19 cellular contexts compared by ENCODE assay signal in genomic region chr19:23190341-23190740, GRCh38. TPM values are rescaled to one million over a fixed set of nuclear protein-coding genes. Genes with fewer than 3 reads are reported as not detected.
DNase-seq lines count a peak whose midpoint lies in the region; ATAC-seq, FAIRE-seq and TF ChIP-seq lines count a peak whose summit lies in the region.
"Had no signal": no experiment of that assay in that cellular context is flagged by ENCODE, and none has a peak within 500 bp of the region (broad histone marks: within the 10 kb centered on the region; RNA-seq: fewer than 3 reads in every experiment).

No MANE protein-coding gene starts in this region.

- no peaks in the 10 kb centered on the region for H4K20me1 ChIP-seq in HepG2 (ENCODE audit: insufficient read depth, low read length)
- H4K20me1 ChIP-seq in GM23248 (ENCODE audit: insufficient read depth), result no peaks in the 10 kb centered on the region
- H4K20me1 ChIP-seq: BLaER1 treated with 17β-estradiol and CSF1 and Interleukin-3, amounts not matched to agents 10 nM and 100 nM had no signal

- no peak overlapping the region for H2BK5ac ChIP-seq in mesenchymal stem cell (ENCODE audit: low read depth, low read length, poor library complexity, severe bottlenecking)

- no peak for TF ChIP-seq RAD21 in HepG2 (CRISPR knock-in tag; IDR thresholded peaks at IDR 0.05)

- CTCF ChIA-PET in HepG2 (lab: Yijun Ruan, JAX; ENCODE audit: low intra/inter-chr PET ratio, low total read pairs), result no interaction called here

- H2BK12ac ChIP-seq in mesenchymal stem cell (ENCODE audit: low read length in 2 of 2), result no peak overlapping the region

- H3K18ac ChIP-seq in mesenchymal stem cell (ENCODE audit: low read depth in 1 of 2, low read length in 2 of 2), result no peak overlapping the region

- BruUV-seq in HepG2 (replicated peaks; lab: Mats Ljungman, UMichigan), result no TSS peak

- H2BK15ac ChIP-seq in mesenchymal stem cell (ENCODE audit: low read depth, poor library complexity, severe bottlenecking), result no peak overlapping the region

- H3K27me3 ChIP-seq in HepG2 (ENCODE audit: control insufficient read depth in 1 of 2, insufficient read depth in 2 of 2, low read length in 2 of 2), result no peaks in the 10 kb centered on the region
- H3K27me3 ChIP-seq in right lobe of liver, result no peaks in the 10 kb centered on the region
- H3K27me3 ChIP-seq in mesenchymal stem cell (ENCODE audit: control insufficient read depth in 1 of 2, insufficient read depth in 1 of 2, low read length in 2 of 2), result no peaks in the 10 kb centered on the region
- H3K27me3 ChIP-seq in GM23248 (replicated peaks; ENCODE audit: insufficient read depth), result no peaks in the 10 kb centered on the region
- H3K27me3 ChIP-seq: BLaER1 treated with 17β-estradiol and CSF1 and Interleukin-3, amounts not matched to agents 10 nM and 100 nM had no signal

- H4K8ac ChIP-seq in mesenchymal stem cell (ENCODE audit: low read length), result no peak overlapping the region

- TF ChIP-seq CTCF in HepG2 (CRISPR knock-in tag; IDR thresholded peaks at IDR 0.05) (no peak), right lobe of liver (IDR thresholded peaks at IDR 0.05) (no peak)

- POLR2A ChIA-PET in HepG2 (lab: Yijun Ruan, JAX), result no interaction called here

- TF ChIP-seq EP300 in HepG2 (IDR thresholded peaks at IDR 0.05; ENCODE audit: low read depth in 2 of 2, low read length in 2 of 2) (no peak), HepG2 (CRISPR knock-in tag; IDR thresholded peaks at IDR 0.05; ENCODE audit: borderline replicate concordance) (no peak)

- in situ Hi-C loops in HepG2 (cut with HindIII; ENCODE audit: extremely low pct_ligation_motif_present, low pct_unique_long_range_greater_than_20kb) (no loop called here), GM23248 (cut with MboI) (no loop called here)

- intact Hi-C loops in HepG2 (cut with micrococcal nuclease; ENCODE audit: unreplicated experiment), result no loop called here
- intact Hi-C loops in right lobe of liver (cut with DNase I), result no loop called here

- H2AFZ ChIP-seq in HepG2 (ENCODE audit: low read length), result no peak overlapping the region
- peak overlapping the region; percentile 14 for H2AFZ ChIP-seq in mesenchymal stem cell (ENCODE audit: low read depth, low read length)
- H2AFZ ChIP-seq in GM23248, result no peak overlapping the region

- no peak overlapping the region for H3K14ac ChIP-seq in mesenchymal stem cell (ENCODE audit: low read length in 2 of 2)

- DNase-seq in HepG2 (ENCODE audit: low spot score), result no peak
- DNase-seq in right lobe of liver, result no peak
- no peak for DNase-seq in mesenchymal stem cell
- no peak for DNase-seq in GM23248
- DNase-seq in KG1 (lab: John Stamatoyannopoulos, UW), result no peak
- DNase-seq: AML-193; Caco-2; Calu3; CD4-positive, alpha-beta T cell; CD8-positive, alpha-beta T cell; DMS79 treated with DMSO at 0.1 percent for 48 hours; GF-D8 had no signal

- TF ChIP-seq POLR2A in HepG2 (IDR thresholded peaks at IDR 0.05; ENCODE audit: insufficient read depth in 1 of 2, low read depth in 2 of 2, low read length in 2 of 2) (no peak), right lobe of liver (IDR thresholded peaks at IDR 0.05) (no peak)

- no peak overlapping the region for H2AK5ac ChIP-seq in mesenchymal stem cell (ENCODE audit: low read length, severe bottlenecking)

- H3K36me3 ChIP-seq in HepG2 (replicated peaks in 1 of 2; ENCODE audit: control insufficient read depth in 1 of 2, insufficient read depth in 2 of 2, low read length in 2 of 2), result no peaks in the 10 kb centered on the region
- H3K36me3 ChIP-seq in right lobe of liver, result no peaks in the 10 kb centered on the region
- H3K36me3 ChIP-seq in mesenchymal stem cell (ENCODE audit: control insufficient read depth in 1 of 2, insufficient read depth in 2 of 2, low read depth in 1 of 2, low read length in 2 of 2), result no peaks in the 10 kb centered on the region
- no peaks in the 10 kb centered on the region for H3K36me3 ChIP-seq in GM23248 (ENCODE audit: low read depth)
- H3K36me3 ChIP-seq: BLaER1 treated with 17β-estradiol and CSF1 and Interleukin-3, amounts not matched to agents 10 nM and 100 nM had no signal

- no peak for FAIRE-seq in HepG2 (lab: Jason Lieb, UNC)
- FAIRE-seq: A549, D721Med, GM12891, GM19239 had no signal

- H3K4me3 ChIP-seq in HepG2 (replicated peaks in 1 of 3; ENCODE audit: insufficient read depth in 1 of 3, low read depth in 2 of 3, low read length in 3 of 3), result no peak overlapping the region
- H3K4me3 ChIP-seq in right lobe of liver, result no peak overlapping the region
- H3K4me3 ChIP-seq in mesenchymal stem cell (ENCODE audit: insufficient read depth in 1 of 2, low read depth in 1 of 2, low read length in 2 of 2), result no peak overlapping the region
- H3K4me3 ChIP-seq in GM23248, result no peak overlapping the region
- H3K4me3 ChIP-seq: A549; BLaER1 treated with 17β-estradiol and CSF1 and Interleukin-3, amounts not matched to agents 10 nM and 100 nM had no signal

- H3K9me2 ChIP-seq in GM23248 (ENCODE audit: insufficient read depth), result no peaks in the 10 kb centered on the region

- no peaks in the 10 kb centered on the region for H3F3A ChIP-seq in GM23248 (ENCODE audit: insufficient read depth)

- H3K79me2 ChIP-seq in HepG2 (ENCODE audit: insufficient read depth, low read length) (no peaks in the 10 kb centered on the region), GM23248 (ENCODE audit: insufficient read depth) (no peaks in the 10 kb centered on the region)

- no peak overlapping the region for H4K91ac ChIP-seq in mesenchymal stem cell (ENCODE audit: low read length)

- ATAC-seq in HepG2 (no peak), right lobe of liver (no peak)
- ATAC-seq: A549; CD8-positive, alpha-beta T cell had no signal

- H3K4me1 ChIP-seq in HepG2 (ENCODE audit: insufficient read depth, low read length) (no peaks in the 10 kb centered on the region), right lobe of liver (no peaks in the 10 kb centered on the region), mesenchymal stem cell (ENCODE audit: control insufficient read depth, insufficient read depth, low read depth, low read length) (no peaks in the 10 kb centered on the region), GM23248 (ENCODE audit: insufficient read depth) (no peaks in the 10 kb centered on the region)
- H3K4me1 ChIP-seq: A549; BLaER1 treated with 17β-estradiol and CSF1 and Interleukin-3, amounts not matched to agents 10 nM and 100 nM; Caco-2 had no signal

- no peak overlapping the region for H3K4ac ChIP-seq in mesenchymal stem cell (ENCODE audit: low read depth in 1 of 2, low read length in 2 of 2)

- no peak overlapping the region for H3K4me2 ChIP-seq in HepG2 (ENCODE audit: low read depth, low read length)
- no peak overlapping the region for H3K4me2 ChIP-seq in mesenchymal stem cell (ENCODE audit: low read length, poor library complexity, severe bottlenecking)
- no peak overlapping the region for H3K4me2 ChIP-seq in GM23248 (ENCODE audit: unreplicated experiment)
- H3K4me2 ChIP-seq: A549; BLaER1 treated with 17β-estradiol and CSF1 and Interleukin-3, amounts not matched to agents 10 nM and 100 nM had no signal

- 39% methylated on average over 9 of the region's 9 CpGs for WGBS in HepG2 (ENCODE audit: low lambda C conversion rate)
- 77% methylated on average over 8 of the region's 9 CpGs for WGBS in right lobe of liver (ENCODE audit: insufficient coverage, low coverage, low lambda C conversion rate, missing lambda C conversion rate)
- WGBS in mesenchymal stem cell, result 76% methylated on average over 9 of the region's 9 CpGs
- 37 to 43% methylated on average over 8 to 9 of the region's 9 CpGs for WGBS in GM23248 (ENCODE audit: low coverage in 1 of 2, low lambda C conversion rate in 2 of 2, missing lambda C conversion rate in 2 of 2), 2 experiments

- H3K79me1 ChIP-seq in mesenchymal stem cell (replicated peaks; ENCODE audit: low read length, poor library complexity, severe bottlenecking), result no peaks in the 10 kb centered on the region

- H3K9me3 ChIP-seq in HepG2 (ENCODE audit: low read length) (peaks cover 60% of the 10 kb centered on the region), right lobe of liver (no peaks in the 10 kb centered on the region), mesenchymal stem cell (ENCODE audit: control insufficient read depth, low read length) (peaks cover 19% of the 10 kb centered on the region), GM23248 (ENCODE audit: low read depth) (no peaks in the 10 kb centered on the region)

- H3K27ac ChIP-seq in HepG2 (ENCODE audit: extremely low read length, insufficient read depth, low read length), result no peak overlapping the region
- no peak overlapping the region for H3K27ac ChIP-seq in right lobe of liver
- no peak overlapping the region for H3K27ac ChIP-seq in mesenchymal stem cell (ENCODE audit: low read length, poor library complexity, severe bottlenecking)
- no peak overlapping the region for H3K27ac ChIP-seq in GM23248
- H3K27ac ChIP-seq: 22Rv1; A549; BLaER1 treated with 17β-estradiol and CSF1 and Interleukin-3, amounts not matched to agents 10 nM and 100 nM; C4-2B had no signal

- no peak overlapping the region for H2BK120ac ChIP-seq in mesenchymal stem cell (ENCODE audit: low read depth, low read length)

- no peak overlapping the region for H3K23ac ChIP-seq in mesenchymal stem cell (ENCODE audit: low read length in 2 of 2)

- H3K9ac ChIP-seq in HepG2 (ENCODE audit: insufficient read depth, low read depth, low read length) (no peak overlapping the region), mesenchymal stem cell (ENCODE audit: low read length) (no peak overlapping the region), GM23248 (no peak overlapping the region)
- H3K9ac ChIP-seq: BLaER1 treated with 17β-estradiol and CSF1 and Interleukin-3, amounts not matched to agents 10 nM and 100 nM had no signal

RNA-seq across cellular contexts. Expression of gene ZNF724, which starts 59.9 kb away (rescaled TPM):
- total RNA-seq in HepG2 (2016; rRNA removed; fragmentation: Illumina TruSeq; extraction: Trizol), result 15.0 and 19.8 TPM in 2 replicates
- total RNA-seq in HepG2 (2016; cell fraction: cytosol; rRNA removed; fragmentation: Illumina TruSeq; extraction: Trizol; ENCODE audit: low read depth), result 1.2 and 1.3 TPM in 2 replicates
- 14.7 and 20.5 TPM in 2 replicates for total RNA-seq in HepG2 (2016; cell fraction: insoluble cytoplasmic fraction; rRNA removed; fragmentation: Illumina TruSeq; extraction: Trizol)
- total RNA-seq in HepG2 (2016; cell fraction: membrane; rRNA removed; fragmentation: Illumina TruSeq; extraction: Trizol), result 4.5 and 5.8 TPM in 2 replicates
- total RNA-seq in HepG2 (2016; cell fraction: nucleus; rRNA removed; fragmentation: Illumina TruSeq; extraction: Trizol), result 10.0 and 10.6 TPM in 2 replicates
- polyA plus RNA-seq in HepG2 (2011; rRNA removed), result 1.1 and 1.5 TPM in 2 replicates
- 0.48 and 0.71 TPM in 2 replicates for polyA plus RNA-seq in HepG2 (2011; cell fraction: cytosol; rRNA removed)
- polyA plus RNA-seq in HepG2 (2011; cell fraction: nucleus; rRNA removed), result 1.1 and 1.5 TPM in 2 replicates
- polyA plus RNA-seq in HepG2 (2012), result 0.68 and 1.2 TPM in 2 replicates
- polyA plus RNA-seq in HepG2 (2016; cell fraction: cytosol; fragmentation: Illumina TruSeq; extraction: Trizol; ENCODE audit: low read depth), result 0.08 TPM in 1 of 2 replicates, not detected in the other
- polyA plus RNA-seq in HepG2 (2016; cell fraction: insoluble cytoplasmic fraction; fragmentation: Illumina TruSeq; extraction: Trizol; ENCODE audit: low read depth), result 4.2 and 4.7 TPM in 2 replicates
- polyA plus RNA-seq in HepG2 (2016; cell fraction: membrane; fragmentation: Illumina TruSeq; extraction: Trizol; ENCODE audit: low read depth), result 0.10 and 0.54 TPM in 2 replicates
- polyA plus RNA-seq in HepG2 (2016; cell fraction: nucleus; fragmentation: Illumina TruSeq; extraction: Trizol; ENCODE audit: insufficient read depth, low read depth), result 2.7 and 3.8 TPM in 2 replicates
- 6.3 TPM in 1 of 2 replicates, not detected in the other for polyA minus RNA-seq in HepG2 (2011; rRNA and poly(A)+ RNA removed; ENCODE audit: low replicate concordance)
- 4.6 and 6.9 TPM in 2 replicates for polyA minus RNA-seq in HepG2 (2011; cell fraction: cytosol; rRNA and poly(A)+ RNA removed)
- polyA minus RNA-seq in HepG2 (2011; cell fraction: nucleus; rRNA and poly(A)+ RNA removed), result 8.7 and 9.0 TPM in 2 replicates
- total RNA-seq in right lobe of liver, result 1 to 10 TPM in 2 of 6 experiments, under 1 TPM in 4; 0.37 to 3.2 (median 0.65) TPM
- 1.8 TPM for polyA plus RNA-seq in mesenchymal stem cell (2013, experiment 1 of 2)
- polyA plus RNA-seq in mesenchymal stem cell (2013, experiment 2 of 2), result 1.4 TPM
- total RNA-seq in GM23248 (2014; rRNA removed; shearing (Covaris generic)), result 0.76 and 4.3 TPM in 2 replicates
- 1.3 and 1.9 TPM in 2 replicates for polyA plus RNA-seq in GM23248 (2016; fragmentation: Nextera tagmentation; extraction: Ambion mirVana)
